26 cellular contexts compared by ENCODE assay signal in the genomic region with DNA sequence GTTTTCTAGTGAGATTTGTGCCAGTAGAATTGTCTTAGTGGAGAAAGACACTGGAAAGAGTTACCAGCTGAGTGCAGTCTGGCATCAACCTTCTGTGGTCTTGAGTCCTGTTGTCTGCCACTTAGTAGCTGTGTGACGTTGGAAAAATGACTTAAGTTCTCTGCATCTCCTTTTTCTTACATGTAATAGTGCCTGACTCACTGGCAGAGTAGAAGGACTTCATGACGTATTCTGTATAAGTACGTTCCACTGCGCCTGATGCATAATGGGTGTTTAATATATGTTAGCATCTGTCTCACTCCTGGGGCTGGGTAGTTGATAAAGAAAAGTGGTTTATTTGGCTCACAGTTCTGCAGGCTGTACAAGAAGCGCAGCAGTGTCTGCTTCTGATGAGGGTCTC.
DNase-seq lines count a peak whose midpoint lies in the region; ATAC-seq, FAIRE-seq and TF ChIP-seq lines count a peak whose summit lies in the region.
"Had no signal": no experiment of that assay in that cellular context is flagged by ENCODE, and none has a peak within 500 bp of the region (broad histone marks: within the 10 kb centered on the region; RNA-seq: fewer than 3 reads in every experiment).

No MANE protein-coding gene starts in this region.

- H2AFZ ChIP-seq in HepG2 (ENCODE audit: low read length) (no peak overlapping the region), neural progenitor cell (replicated peaks) (no peak overlapping the region)

- H3K4me3 ChIP-seq in HepG2 (replicated peaks in 1 of 3; ENCODE audit: insufficient read depth in 1 of 3, low read depth in 2 of 3, low read length in 3 of 3), result no peak overlapping the region
- H3K4me3 ChIP-seq in right lobe of liver, result no peak overlapping the region
- no peak overlapping the region for H3K4me3 ChIP-seq in astrocyte of the spinal cord (ENCODE audit: low read depth, low read length)
- no peak overlapping the region for H3K4me3 ChIP-seq in neural progenitor cell
- H3K4me3 ChIP-seq: A549; BLaER1 treated with 17β-estradiol and CSF1 and Interleukin-3, amounts not matched to agents 10 nM and 100 nM; GM12878; HAP-1 had no signal

- 23% methylated on average over 5 of the region's 5 CpGs for WGBS in HepG2 (ENCODE audit: low lambda C conversion rate)
- WGBS in right lobe of liver (ENCODE audit: insufficient coverage, low coverage, low lambda C conversion rate, missing lambda C conversion rate), result 71% methylated on average over 5 of the region's 5 CpGs

- ATAC-seq in HepG2 (no peak), right lobe of liver (no peak)
- ATAC-seq: A549, GM12878 had no signal

- H3K9me3 ChIP-seq in HepG2 (ENCODE audit: low read length), result no peaks in the 10 kb centered on the region
- H3K9me3 ChIP-seq in right lobe of liver, result no peaks in the 10 kb centered on the region
- no peaks in the 10 kb centered on the region for H3K9me3 ChIP-seq in neural progenitor cell (ENCODE audit: low read depth)
- H3K9me3 ChIP-seq: A549; BE2C; BLaER1 treated with 17β-estradiol and CSF1 and Interleukin-3, amounts not matched to agents 10 nM and 100 nM; HAP-1 had no signal

- no peak for TF ChIP-seq RAD21 in HepG2 (CRISPR knock-in tag; IDR thresholded peaks at IDR 0.05)

- peaks cover 16% of the 10 kb centered on the region for H3K4me1 Mint-ChIP-seq in neural progenitor cell
- H3K4me1 Mint-ChIP-seq in type B pancreatic cell (ENCODE audit: unreplicated experiment), result peaks cover 19% of the 10 kb centered on the region
- H3K4me1 Mint-ChIP-seq in chondrocyte (ENCODE audit: low read depth), result peaks cover 13% of the 10 kb centered on the region
- no peaks in the 10 kb centered on the region for H3K4me1 Mint-ChIP-seq in T-helper 2 cell treated with Interferon-gamma antibody and Interleukin-4, amounts not matched to agents 5 μg/mL and 100 μg/mL, for 36 hours (ENCODE audit: low read depth)
- H3K4me1 Mint-ChIP-seq: CD14-positive monocyte; CD8-positive, alpha-beta memory T cell had no signal

- no peaks in the 10 kb centered on the region for H4K20me1 ChIP-seq in HepG2 (ENCODE audit: insufficient read depth, low read length)
- H4K20me1 ChIP-seq in neural progenitor cell (ENCODE audit: low read depth), result no peaks in the 10 kb centered on the region
- H4K20me1 ChIP-seq: BLaER1 treated with 17β-estradiol and CSF1 and Interleukin-3, amounts not matched to agents 10 nM and 100 nM had no signal

- H3K27me3 Mint-ChIP-seq in neural progenitor cell (ENCODE audit: insufficient read depth, low read depth), result no peaks in the 10 kb centered on the region
- H3K27me3 Mint-ChIP-seq in type B pancreatic cell, result peaks cover 18% of the 10 kb centered on the region
- H3K27me3 Mint-ChIP-seq in chondrocyte (ENCODE audit: low read depth), result peaks cover 2% of the 10 kb centered on the region
- H3K27me3 Mint-ChIP-seq in T-helper 2 cell treated with Interferon-gamma antibody and Interleukin-4, amounts not matched to agents 5 μg/mL and 100 μg/mL, for 36 hours (ENCODE audit: low read depth), result peaks cover 23% of the 10 kb centered on the region
- H3K27me3 Mint-ChIP-seq: CD4-positive, alpha-beta T cell had no signal

- no peaks in the 10 kb centered on the region for H3F3A ChIP-seq in neural progenitor cell (ENCODE audit: low read depth)

- TF ChIP-seq CTCF in HepG2 (CRISPR knock-in tag; IDR thresholded peaks at IDR 0.05) (no peak), right lobe of liver (IDR thresholded peaks at IDR 0.05) (no peak), astrocyte of the spinal cord (IDR thresholded peaks at IDR 0.05; ENCODE audit: low read depth, low read length) (no peak), neural progenitor cell (IDR thresholded peaks at IDR 0.05) (no peak), type B pancreatic cell (conservative IDR thresholded peaks at IDR 0.05) (no peak), chondrocyte (IDR thresholded peaks at IDR 0.05) (no peak)

- H3K27me3 ChIP-seq in HepG2 (ENCODE audit: control insufficient read depth in 1 of 2, insufficient read depth in 2 of 2, low read length in 2 of 2), result no peaks in the 10 kb centered on the region
- no peaks in the 10 kb centered on the region for H3K27me3 ChIP-seq in right lobe of liver
- no peaks in the 10 kb centered on the region for H3K27me3 ChIP-seq in neural progenitor cell
- H3K27me3 ChIP-seq: BE2C; BLaER1 treated with 17β-estradiol and CSF1 and Interleukin-3, amounts not matched to agents 10 nM and 100 nM had no signal

- H3K4me2 ChIP-seq in HepG2 (ENCODE audit: low read depth, low read length), result no peak overlapping the region
- H3K4me2 ChIP-seq in neural progenitor cell, result no peak overlapping the region
- H3K4me2 ChIP-seq: A549; BLaER1 treated with 17β-estradiol and CSF1 and Interleukin-3, amounts not matched to agents 10 nM and 100 nM had no signal

- H3K36me3 Mint-ChIP-seq in neural progenitor cell (no peaks in the 10 kb centered on the region), type B pancreatic cell (no peaks in the 10 kb centered on the region), chondrocyte (ENCODE audit: low read depth) (peaks cover 1% of the 10 kb centered on the region)
- no peaks in the 10 kb centered on the region for H3K36me3 Mint-ChIP-seq in T-helper 2 cell treated with Interferon-gamma antibody and Interleukin-4, amounts not matched to agents 5 μg/mL and 100 μg/mL, for 36 hours (ENCODE audit: low read depth)
- H3K36me3 Mint-ChIP-seq: CD14-positive monocyte; CD8-positive, alpha-beta memory T cell had no signal

- TF ChIP-seq POLR2A in HepG2 (IDR thresholded peaks at IDR 0.05; ENCODE audit: insufficient read depth in 1 of 2, low read depth in 2 of 2, low read length in 2 of 2) (no peak), right lobe of liver (IDR thresholded peaks at IDR 0.05) (no peak)

- in situ Hi-C loops in HepG2 (cut with HindIII; ENCODE audit: extremely low pct_ligation_motif_present, low pct_unique_long_range_greater_than_20kb) (no loop called here), astrocyte of the spinal cord (cut with HindIII; ENCODE audit: low sequenced_read_pairs) (no loop called here)

- FAIRE-seq in HepG2 (lab: Jason Lieb, UNC), result no peak
- FAIRE-seq: A549, D721Med, GM12878, H54 had no signal

- no peak overlapping the region for H3K4me3 Mint-ChIP-seq in neural progenitor cell
- H3K4me3 Mint-ChIP-seq in type B pancreatic cell, result no peak overlapping the region
- H3K4me3 Mint-ChIP-seq in chondrocyte (ENCODE audit: unreplicated experiment), result no peak overlapping the region
- H3K4me3 Mint-ChIP-seq in T-helper 2 cell treated with Interferon-gamma antibody and Interleukin-4, amounts not matched to agents 5 μg/mL and 100 μg/mL, for 36 hours, result no peak overlapping the region
- H3K4me3 Mint-ChIP-seq: CD14-positive monocyte; CD4-positive, alpha-beta T cell; CD8-positive, alpha-beta memory T cell had no signal

- DNase-seq in HepG2 (ENCODE audit: low spot score), result no peak
- no peak for DNase-seq in right lobe of liver
- peak; percentile 52 for DNase-seq in astrocyte of the spinal cord (ENCODE audit: low read depth, low spot score)
- no peak for DNase-seq in neural progenitor cell (ENCODE audit: low spot score)
- DNase-seq in type B pancreatic cell (ENCODE audit: extremely low spot score, unreplicated experiment), result no peak
- DNase-seq in chondrocyte (ENCODE audit: low spot score), result no peak
- no peak for DNase-seq in HuH-7 (ENCODE audit: low spot score)
- DNase-seq in T-helper 2 cell treated with Interferon-gamma antibody and Interleukin-4, amounts not matched to agents 5 μg/mL and 100 μg/mL, for 36 hours (ENCODE audit: low spot score), result no peak
- DNase-seq: 8988T; ACHN; AML-193; BE2C; CD4-positive, alpha-beta T cell; CD8-positive, alpha-beta memory T cell; DMS 273 treated with DMSO at 0.1 percent for 48 hours; DMS79; EL; GDM1; GOT3 had no signal

- H3K36me3 ChIP-seq in HepG2 (replicated peaks in 1 of 2; ENCODE audit: control insufficient read depth in 1 of 2, insufficient read depth in 2 of 2, low read length in 2 of 2) (no peaks in the 10 kb centered on the region), right lobe of liver (no peaks in the 10 kb centered on the region), neural progenitor cell (no peaks in the 10 kb centered on the region)
- H3K36me3 ChIP-seq: BE2C; BLaER1 treated with 17β-estradiol and CSF1 and Interleukin-3, amounts not matched to agents 10 nM and 100 nM; HAP-1 had no signal

- no peak overlapping the region for H3K9ac ChIP-seq in HepG2 (ENCODE audit: insufficient read depth, low read depth, low read length)
- H3K9ac ChIP-seq in neural progenitor cell, result no peak overlapping the region
- H3K9ac ChIP-seq: BLaER1 treated with 17β-estradiol and CSF1 and Interleukin-3, amounts not matched to agents 10 nM and 100 nM had no signal

- peak overlapping the region; percentile 84 for H3K27ac Mint-ChIP-seq in neural progenitor cell
- peak overlapping the region; percentile 13 for H3K27ac Mint-ChIP-seq in type B pancreatic cell
- H3K27ac Mint-ChIP-seq in chondrocyte (ENCODE audit: unreplicated experiment), result no peak overlapping the region
- H3K27ac Mint-ChIP-seq in T-helper 2 cell treated with Interferon-gamma antibody and Interleukin-4, amounts not matched to agents 5 μg/mL and 100 μg/mL, for 36 hours, result no peak overlapping the region
- H3K27ac Mint-ChIP-seq: CD14-positive monocyte; CD4-positive, alpha-beta T cell; CD8-positive, alpha-beta memory T cell had no signal

- intact Hi-C loops in HepG2 (cut with micrococcal nuclease; ENCODE audit: unreplicated experiment), result no loop called here
- intact Hi-C loops in right lobe of liver (cut with DNase I), result no loop called here

- POLR2A ChIA-PET in HepG2 (lab: Yijun Ruan, JAX), result no interaction called here

- H3K27ac ChIP-seq in HepG2 (ENCODE audit: extremely low read length, insufficient read depth, low read length), result no peak overlapping the region
- H3K27ac ChIP-seq in right lobe of liver, result no peak overlapping the region
- no peak overlapping the region for H3K27ac ChIP-seq in neural progenitor cell
- H3K27ac ChIP-seq: A549; BLaER1 treated with 17β-estradiol and CSF1 and Interleukin-3, amounts not matched to agents 10 nM and 100 nM had no signal

- no peaks in the 10 kb centered on the region for H3K79me2 ChIP-seq in HepG2 (ENCODE audit: insufficient read depth, low read length)
- no peaks in the 10 kb centered on the region for H3K79me2 ChIP-seq in neural progenitor cell (ENCODE audit: low read depth)

- TF ChIP-seq EP300 in HepG2 (IDR thresholded peaks at IDR 0.05; ENCODE audit: low read depth in 2 of 2, low read length in 2 of 2) (no peak), HepG2 (CRISPR knock-in tag; IDR thresholded peaks at IDR 0.05; ENCODE audit: borderline replicate concordance) (no peak)

- H3K4me1 ChIP-seq in HepG2 (ENCODE audit: insufficient read depth, low read length) (no peaks in the 10 kb centered on the region), right lobe of liver (no peaks in the 10 kb centered on the region), neural progenitor cell (no peaks in the 10 kb centered on the region)
- H3K4me1 ChIP-seq: BLaER1 treated with 17β-estradiol and CSF1 and Interleukin-3, amounts not matched to agents 10 nM and 100 nM; HAP-1 had no signal

- no TSS peak for BruUV-seq in HepG2 (replicated peaks; lab: Mats Ljungman, UMichigan)

- CTCF ChIA-PET in HepG2 (lab: Yijun Ruan, JAX; ENCODE audit: low intra/inter-chr PET ratio, low total read pairs), result no interaction called here

- H3K9me3 Mint-ChIP-seq in neural progenitor cell, result no peaks in the 10 kb centered on the region
- H3K9me3 Mint-ChIP-seq in type B pancreatic cell, result no peaks in the 10 kb centered on the region
- no peaks in the 10 kb centered on the region for H3K9me3 Mint-ChIP-seq in chondrocyte (ENCODE audit: low read depth)
- no peaks in the 10 kb centered on the region for H3K9me3 Mint-ChIP-seq in T-helper 2 cell treated with Interferon-gamma antibody and Interleukin-4, amounts not matched to agents 5 μg/mL and 100 μg/mL, for 36 hours
- H3K9me3 Mint-ChIP-seq: CD14-positive monocyte; CD4-positive, alpha-beta T cell; CD8-positive, alpha-beta memory T cell had no signal

Comparison
In these comparisons a context has a peak if more than half of its experiments do, and no peak if none do; other contexts are left out.
1. H3K27ac Mint-ChIP-seq: peak in neural progenitor cell (single experiment) and type B pancreatic cell (single experiment); none in chondrocyte (single experiment) and T-helper 2 cell treated with Interferon-gamma antibody and Interleukin-4, amounts not matched to agents 5 μg/mL and 100 μg/mL, for 36 hours (single experiment).